ENCODE assay signal across 25 cellular contexts in genomic region chr5:100682625-100683024, GRCh38.
"Had no signal": no experiment of that assay in that cellular context is flagged by ENCODE, and none has a peak within 500 bp of the region (broad histone marks: within the 10 kb centered on the region; RNA-seq: fewer than 3 reads in every experiment).

No MANE protein-coding gene starts in this region.

- H3K4me3 ChIP-seq: colonic mucosa, coronary artery, dorsolateral prefrontal cortex, esophagus muscularis mucosa, esophagus squamous epithelium, gastrocnemius medialis, gastroesophageal sphincter, heart left ventricle, heart right ventricle had no signal

- H3K9me3 ChIP-seq: colonic mucosa, gastrocnemius medialis had no signal

- DNase-seq: colonic mucosa; cortex of kidney; dermis blood vessel endothelial cell; dorsolateral prefrontal cortex; effector CD4-positive, alpha-beta T cell; effector CD8-positive, alpha-beta T cell; effector memory CD4-positive, alpha-beta T cell; effector memory CD8-positive, alpha-beta T cell; erythroblast; esophagus squamous epithelium; foreskin fibroblast; foreskin keratinocyte; foreskin melanocyte; gastrocnemius medialis; glutamatergic neuron; head of caudate nucleus; heart left ventricle; heart right ventricle had no signal

- H3K27me3 ChIP-seq: colonic mucosa, dorsolateral prefrontal cortex, esophagus muscularis mucosa, esophagus squamous epithelium, foreskin keratinocyte, gastrocnemius medialis, gastroesophageal sphincter, heart left ventricle, heart right ventricle had no signal

- H3K4me1 ChIP-seq: colonic mucosa, esophagus muscularis mucosa, esophagus squamous epithelium, foreskin keratinocyte, gastrocnemius medialis, gastroesophageal sphincter, heart left ventricle, heart right ventricle had no signal

- H3K27ac ChIP-seq: colonic mucosa, coronary artery, dorsolateral prefrontal cortex, epithelial cell of prostate, esophagus muscularis mucosa, esophagus squamous epithelium, foreskin keratinocyte, gastrocnemius medialis, gastroesophageal sphincter, heart left ventricle, heart right ventricle had no signal

- ATAC-seq: effector memory CD8-positive, alpha-beta T cell; esophagus mucosa; foreskin keratinocyte; gastrocnemius medialis; gastroesophageal sphincter; heart left ventricle; heart right ventricle had no signal

- H3K4me3 Mint-ChIP-seq: dendritic cell treated with granulocyte-macrophage colony-stimulating factor and Interleukin-4, amounts not matched to agents 40 ng/mL and 50 ng/mL, for 4 days; effector memory CD8-positive, alpha-beta T cell had no signal

- FAIRE-seq: endothelial cell of umbilical vein had no signal

- H3K27ac Mint-ChIP-seq: dendritic cell treated with granulocyte-macrophage colony-stimulating factor and Interleukin-4, amounts not matched to agents 40 ng/mL and 50 ng/mL, for 4 days; effector memory CD8-positive, alpha-beta T cell had no signal

- H3K36me3 ChIP-seq: colonic mucosa, esophagus muscularis mucosa, esophagus squamous epithelium, gastrocnemius medialis, gastroesophageal sphincter, heart left ventricle, heart right ventricle had no signal

- H3K27me3 Mint-ChIP-seq: dendritic cell treated with granulocyte-macrophage colony-stimulating factor and Interleukin-4, amounts not matched to agents 40 ng/mL and 50 ng/mL, for 4 days; effector memory CD8-positive, alpha-beta T cell had no signal
